1 cellular context compared by ENCODE assay signal in the genomic region with DNA sequence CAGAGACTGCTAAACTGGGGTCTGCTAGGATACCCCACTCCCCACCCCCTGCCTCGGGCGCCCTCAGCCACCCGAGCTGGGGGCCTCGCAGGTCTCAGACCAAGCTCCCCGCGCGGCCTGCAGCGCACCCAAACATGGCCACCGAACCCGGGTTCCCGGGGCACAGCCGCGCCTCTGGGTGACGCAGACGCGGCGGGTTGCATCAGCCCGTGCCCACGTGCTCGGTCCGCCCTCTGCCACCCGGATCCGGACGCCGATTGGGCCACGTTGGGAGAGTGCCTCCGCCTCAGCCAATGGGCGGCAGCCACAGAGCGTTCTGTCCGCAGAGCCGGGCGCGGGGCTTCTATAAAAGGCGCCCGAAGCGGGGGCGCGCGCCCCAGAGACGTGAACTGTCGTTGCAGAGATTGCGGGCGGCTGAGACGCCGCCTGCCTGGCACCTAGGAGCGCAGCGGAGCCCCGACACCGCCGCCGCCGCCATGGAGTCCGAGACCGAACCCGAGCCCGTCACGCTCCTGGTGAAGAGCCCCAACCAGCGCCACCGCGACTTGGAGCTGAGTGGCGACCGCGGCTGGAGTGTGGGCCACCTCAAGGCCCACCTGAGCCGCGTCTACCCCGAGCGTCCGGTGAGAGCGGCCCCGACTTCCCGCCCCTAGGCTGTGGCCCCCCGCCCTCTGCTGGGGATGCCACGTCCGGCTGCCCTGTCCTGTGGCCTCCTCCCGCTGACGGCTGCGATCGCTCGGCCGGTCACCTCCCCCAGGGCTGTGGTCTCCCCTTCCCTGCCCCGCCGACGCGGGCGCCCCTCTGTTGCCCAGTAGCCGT.
TF ChIP-seq lines count a peak whose summit lies in the region.

A gene with protein sequence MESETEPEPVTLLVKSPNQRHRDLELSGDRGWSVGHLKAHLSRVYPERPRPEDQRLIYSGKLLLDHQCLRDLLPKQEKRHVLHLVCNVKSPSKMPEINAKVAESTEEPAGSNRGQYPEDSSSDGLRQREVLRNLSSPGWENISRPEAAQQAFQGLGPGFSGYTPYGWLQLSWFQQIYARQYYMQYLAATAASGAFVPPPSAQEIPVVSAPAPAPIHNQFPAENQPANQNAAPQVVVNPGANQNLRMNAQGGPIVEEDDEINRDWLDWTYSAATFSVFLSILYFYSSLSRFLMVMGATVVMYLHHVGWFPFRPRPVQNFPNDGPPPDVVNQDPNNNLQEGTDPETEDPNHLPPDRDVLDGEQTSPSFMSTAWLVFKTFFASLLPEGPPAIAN (plus strand): TSS at position 374 of the 819 bp plus-strand sequence. CDS start 103 bp downstream, at position 477.

TF ChIP-seq in WTC11, 78 proteins besides CTCF, POLR2A, EP300 and RAD21 (continued from another document and continues in another):
- TF ChIP-seq, protein P1, sequence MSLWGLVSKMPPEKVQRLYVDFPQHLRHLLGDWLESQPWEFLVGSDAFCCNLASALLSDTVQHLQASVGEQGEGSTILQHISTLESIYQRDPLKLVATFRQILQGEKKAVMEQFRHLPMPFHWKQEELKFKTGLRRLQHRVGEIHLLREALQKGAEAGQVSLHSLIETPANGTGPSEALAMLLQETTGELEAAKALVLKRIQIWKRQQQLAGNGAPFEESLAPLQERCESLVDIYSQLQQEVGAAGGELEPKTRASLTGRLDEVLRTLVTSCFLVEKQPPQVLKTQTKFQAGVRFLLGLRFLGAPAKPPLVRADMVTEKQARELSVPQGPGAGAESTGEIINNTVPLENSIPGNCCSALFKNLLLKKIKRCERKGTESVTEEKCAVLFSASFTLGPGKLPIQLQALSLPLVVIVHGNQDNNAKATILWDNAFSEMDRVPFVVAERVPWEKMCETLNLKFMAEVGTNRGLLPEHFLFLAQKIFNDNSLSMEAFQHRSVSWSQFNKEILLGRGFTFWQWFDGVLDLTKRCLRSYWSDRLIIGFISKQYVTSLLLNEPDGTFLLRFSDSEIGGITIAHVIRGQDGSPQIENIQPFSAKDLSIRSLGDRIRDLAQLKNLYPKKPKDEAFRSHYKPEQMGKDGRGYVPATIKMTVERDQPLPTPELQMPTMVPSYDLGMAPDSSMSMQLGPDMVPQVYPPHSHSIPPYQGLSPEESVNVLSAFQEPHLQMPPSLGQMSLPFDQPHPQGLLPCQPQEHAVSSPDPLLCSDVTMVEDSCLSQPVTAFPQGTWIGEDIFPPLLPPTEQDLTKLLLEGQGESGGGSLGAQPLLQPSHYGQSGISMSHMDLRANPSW (CRISPR knock-in tag; conservative IDR thresholded peaks at IDR 0.05; ENCODE audit: low read depth), result no peak
- TF ChIP-seq ZNF219 (CRISPR knock-in tag; IDR thresholded peaks at IDR 0.05; ENCODE audit: borderline replicate concordance), result no peak
- TF ChIP-seq, protein P2, sequence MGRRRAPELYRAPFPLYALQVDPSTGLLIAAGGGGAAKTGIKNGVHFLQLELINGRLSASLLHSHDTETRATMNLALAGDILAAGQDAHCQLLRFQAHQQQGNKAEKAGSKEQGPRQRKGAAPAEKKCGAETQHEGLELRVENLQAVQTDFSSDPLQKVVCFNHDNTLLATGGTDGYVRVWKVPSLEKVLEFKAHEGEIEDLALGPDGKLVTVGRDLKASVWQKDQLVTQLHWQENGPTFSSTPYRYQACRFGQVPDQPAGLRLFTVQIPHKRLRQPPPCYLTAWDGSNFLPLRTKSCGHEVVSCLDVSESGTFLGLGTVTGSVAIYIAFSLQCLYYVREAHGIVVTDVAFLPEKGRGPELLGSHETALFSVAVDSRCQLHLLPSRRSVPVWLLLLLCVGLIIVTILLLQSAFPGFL (CRISPR knock-in tag; IDR thresholded peaks at IDR 0.05; ENCODE audit: borderline replicate concordance), result no peak
- TF ChIP-seq, protein P3, sequence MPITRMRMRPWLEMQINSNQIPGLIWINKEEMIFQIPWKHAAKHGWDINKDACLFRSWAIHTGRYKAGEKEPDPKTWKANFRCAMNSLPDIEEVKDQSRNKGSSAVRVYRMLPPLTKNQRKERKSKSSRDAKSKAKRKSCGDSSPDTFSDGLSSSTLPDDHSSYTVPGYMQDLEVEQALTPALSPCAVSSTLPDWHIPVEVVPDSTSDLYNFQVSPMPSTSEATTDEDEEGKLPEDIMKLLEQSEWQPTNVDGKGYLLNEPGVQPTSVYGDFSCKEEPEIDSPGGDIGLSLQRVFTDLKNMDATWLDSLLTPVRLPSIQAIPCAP (CRISPR knock-in tag; IDR thresholded peaks at IDR 0.05), result no peak
- peak; percentile 70; the same call in 1 of the 2 replicates for TF ChIP-seq ZNF121 (CRISPR knock-in tag; IDR thresholded peaks at IDR 0.05)
- TF ChIP-seq, protein P4, sequence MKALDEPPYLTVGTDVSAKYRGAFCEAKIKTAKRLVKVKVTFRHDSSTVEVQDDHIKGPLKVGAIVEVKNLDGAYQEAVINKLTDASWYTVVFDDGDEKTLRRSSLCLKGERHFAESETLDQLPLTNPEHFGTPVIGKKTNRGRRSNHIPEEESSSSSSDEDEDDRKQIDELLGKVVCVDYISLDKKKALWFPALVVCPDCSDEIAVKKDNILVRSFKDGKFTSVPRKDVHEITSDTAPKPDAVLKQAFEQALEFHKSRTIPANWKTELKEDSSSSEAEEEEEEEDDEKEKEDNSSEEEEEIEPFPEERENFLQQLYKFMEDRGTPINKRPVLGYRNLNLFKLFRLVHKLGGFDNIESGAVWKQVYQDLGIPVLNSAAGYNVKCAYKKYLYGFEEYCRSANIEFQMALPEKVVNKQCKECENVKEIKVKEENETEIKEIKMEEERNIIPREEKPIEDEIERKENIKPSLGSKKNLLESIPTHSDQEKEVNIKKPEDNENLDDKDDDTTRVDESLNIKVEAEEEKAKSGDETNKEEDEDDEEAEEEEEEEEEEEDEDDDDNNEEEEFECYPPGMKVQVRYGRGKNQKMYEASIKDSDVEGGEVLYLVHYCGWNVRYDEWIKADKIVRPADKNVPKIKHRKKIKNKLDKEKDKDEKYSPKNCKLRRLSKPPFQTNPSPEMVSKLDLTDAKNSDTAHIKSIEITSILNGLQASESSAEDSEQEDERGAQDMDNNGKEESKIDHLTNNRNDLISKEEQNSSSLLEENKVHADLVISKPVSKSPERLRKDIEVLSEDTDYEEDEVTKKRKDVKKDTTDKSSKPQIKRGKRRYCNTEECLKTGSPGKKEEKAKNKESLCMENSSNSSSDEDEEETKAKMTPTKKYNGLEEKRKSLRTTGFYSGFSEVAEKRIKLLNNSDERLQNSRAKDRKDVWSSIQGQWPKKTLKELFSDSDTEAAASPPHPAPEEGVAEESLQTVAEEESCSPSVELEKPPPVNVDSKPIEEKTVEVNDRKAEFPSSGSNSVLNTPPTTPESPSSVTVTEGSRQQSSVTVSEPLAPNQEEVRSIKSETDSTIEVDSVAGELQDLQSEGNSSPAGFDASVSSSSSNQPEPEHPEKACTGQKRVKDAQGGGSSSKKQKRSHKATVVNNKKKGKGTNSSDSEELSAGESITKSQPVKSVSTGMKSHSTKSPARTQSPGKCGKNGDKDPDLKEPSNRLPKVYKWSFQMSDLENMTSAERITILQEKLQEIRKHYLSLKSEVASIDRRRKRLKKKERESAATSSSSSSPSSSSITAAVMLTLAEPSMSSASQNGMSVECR (CRISPR knock-in tag; IDR thresholded peaks at IDR 0.05; ENCODE audit: borderline replicate concordance), result peak; percentile 73; the same call in 1 of the 2 replicates
- peak; percentile 100 for TF ChIP-seq GABPB1 (CRISPR knock-in tag; IDR thresholded peaks at IDR 0.05)
- peak; percentile 65; the same call in 1 of the 2 replicates for TF ChIP-seq TEAD1 (CRISPR knock-in tag; IDR thresholded peaks at IDR 0.05)
- no peak for TF ChIP-seq CBFB (CRISPR knock-in tag; IDR thresholded peaks at IDR 0.05; ENCODE audit: low read depth)
- no peak for TF ChIP-seq ZNF263 (CRISPR knock-in tag; IDR thresholded peaks at IDR 0.05; ENCODE audit: low read depth)
- TF ChIP-seq, protein P5, sequence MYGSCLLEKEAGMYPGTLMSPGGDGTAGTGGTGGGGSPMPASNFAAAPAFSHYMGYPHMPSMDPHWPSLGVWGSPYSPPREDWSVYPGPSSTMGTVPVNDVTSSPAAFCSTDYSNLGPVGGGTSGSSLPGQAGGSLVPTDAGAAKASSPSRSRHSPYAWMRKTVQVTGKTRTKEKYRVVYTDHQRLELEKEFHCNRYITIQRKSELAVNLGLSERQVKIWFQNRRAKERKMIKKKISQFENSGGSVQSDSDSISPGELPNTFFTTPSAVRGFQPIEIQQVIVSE (CRISPR knock-in tag; IDR thresholded peaks at IDR 0.05; ENCODE audit: borderline replicate concordance), result no peak
- TF ChIP-seq, protein P6, sequence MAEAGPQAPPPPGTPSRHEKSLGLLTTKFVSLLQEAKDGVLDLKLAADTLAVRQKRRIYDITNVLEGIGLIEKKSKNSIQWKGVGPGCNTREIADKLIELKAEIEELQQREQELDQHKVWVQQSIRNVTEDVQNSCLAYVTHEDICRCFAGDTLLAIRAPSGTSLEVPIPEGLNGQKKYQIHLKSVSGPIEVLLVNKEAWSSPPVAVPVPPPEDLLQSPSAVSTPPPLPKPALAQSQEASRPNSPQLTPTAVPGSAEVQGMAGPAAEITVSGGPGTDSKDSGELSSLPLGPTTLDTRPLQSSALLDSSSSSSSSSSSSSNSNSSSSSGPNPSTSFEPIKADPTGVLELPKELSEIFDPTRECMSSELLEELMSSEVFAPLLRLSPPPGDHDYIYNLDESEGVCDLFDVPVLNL (CRISPR knock-in tag; IDR thresholded peaks at IDR 0.05; ENCODE audit: borderline replicate concordance, low read depth), result no peak
- no peak for TF ChIP-seq SOX15 (CRISPR knock-in tag; IDR thresholded peaks at IDR 0.05)
- TF ChIP-seq, protein P7, sequence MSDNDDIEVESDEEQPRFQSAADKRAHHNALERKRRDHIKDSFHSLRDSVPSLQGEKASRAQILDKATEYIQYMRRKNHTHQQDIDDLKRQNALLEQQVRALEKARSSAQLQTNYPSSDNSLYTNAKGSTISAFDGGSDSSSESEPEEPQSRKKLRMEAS (CRISPR knock-in tag; IDR thresholded peaks at IDR 0.05), result peak; percentile 99
- TF ChIP-seq, protein P8, sequence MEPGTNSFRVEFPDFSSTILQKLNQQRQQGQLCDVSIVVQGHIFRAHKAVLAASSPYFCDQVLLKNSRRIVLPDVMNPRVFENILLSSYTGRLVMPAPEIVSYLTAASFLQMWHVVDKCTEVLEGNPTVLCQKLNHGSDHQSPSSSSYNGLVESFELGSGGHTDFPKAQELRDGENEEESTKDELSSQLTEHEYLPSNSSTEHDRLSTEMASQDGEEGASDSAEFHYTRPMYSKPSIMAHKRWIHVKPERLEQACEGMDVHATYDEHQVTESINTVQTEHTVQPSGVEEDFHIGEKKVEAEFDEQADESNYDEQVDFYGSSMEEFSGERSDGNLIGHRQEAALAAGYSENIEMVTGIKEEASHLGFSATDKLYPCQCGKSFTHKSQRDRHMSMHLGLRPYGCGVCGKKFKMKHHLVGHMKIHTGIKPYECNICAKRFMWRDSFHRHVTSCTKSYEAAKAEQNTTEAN (CRISPR knock-in tag; IDR thresholded peaks at IDR 0.05), result no peak
- TF ChIP-seq JUN (CRISPR knock-in tag; IDR thresholded peaks at IDR 0.05), result peak; percentile 78
- no peak for TF ChIP-seq ZNF317 (CRISPR knock-in tag; IDR thresholded peaks at IDR 0.05; ENCODE audit: borderline replicate concordance, low read depth)
- no peak for TF ChIP-seq SMAD3 (CRISPR knock-in tag; IDR thresholded peaks at IDR 0.05; ENCODE audit: borderline replicate concordance)
- TF ChIP-seq, protein P9, sequence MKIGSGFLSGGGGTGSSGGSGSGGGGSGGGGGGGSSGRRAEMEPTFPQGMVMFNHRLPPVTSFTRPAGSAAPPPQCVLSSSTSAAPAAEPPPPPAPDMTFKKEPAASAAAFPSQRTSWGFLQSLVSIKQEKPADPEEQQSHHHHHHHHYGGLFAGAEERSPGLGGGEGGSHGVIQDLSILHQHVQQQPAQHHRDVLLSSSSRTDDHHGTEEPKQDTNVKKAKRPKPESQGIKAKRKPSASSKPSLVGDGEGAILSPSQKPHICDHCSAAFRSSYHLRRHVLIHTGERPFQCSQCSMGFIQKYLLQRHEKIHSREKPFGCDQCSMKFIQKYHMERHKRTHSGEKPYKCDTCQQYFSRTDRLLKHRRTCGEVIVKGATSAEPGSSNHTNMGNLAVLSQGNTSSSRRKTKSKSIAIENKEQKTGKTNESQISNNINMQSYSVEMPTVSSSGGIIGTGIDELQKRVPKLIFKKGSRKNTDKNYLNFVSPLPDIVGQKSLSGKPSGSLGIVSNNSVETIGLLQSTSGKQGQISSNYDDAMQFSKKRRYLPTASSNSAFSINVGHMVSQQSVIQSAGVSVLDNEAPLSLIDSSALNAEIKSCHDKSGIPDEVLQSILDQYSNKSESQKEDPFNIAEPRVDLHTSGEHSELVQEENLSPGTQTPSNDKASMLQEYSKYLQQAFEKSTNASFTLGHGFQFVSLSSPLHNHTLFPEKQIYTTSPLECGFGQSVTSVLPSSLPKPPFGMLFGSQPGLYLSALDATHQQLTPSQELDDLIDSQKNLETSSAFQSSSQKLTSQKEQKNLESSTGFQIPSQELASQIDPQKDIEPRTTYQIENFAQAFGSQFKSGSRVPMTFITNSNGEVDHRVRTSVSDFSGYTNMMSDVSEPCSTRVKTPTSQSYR (CRISPR knock-in tag; IDR thresholded peaks at IDR 0.05), result no peak
- TF ChIP-seq TCF7 (CRISPR knock-in tag; IDR thresholded peaks at IDR 0.05; ENCODE audit: low read depth), result no peak
- no peak for TF ChIP-seq NFATC4 (CRISPR knock-in tag; IDR thresholded peaks at IDR 0.05)
- no peak for TF ChIP-seq FOXP1 (CRISPR knock-in tag; IDR thresholded peaks at IDR 0.05; ENCODE audit: borderline replicate concordance)
- TF ChIP-seq, protein P10, sequence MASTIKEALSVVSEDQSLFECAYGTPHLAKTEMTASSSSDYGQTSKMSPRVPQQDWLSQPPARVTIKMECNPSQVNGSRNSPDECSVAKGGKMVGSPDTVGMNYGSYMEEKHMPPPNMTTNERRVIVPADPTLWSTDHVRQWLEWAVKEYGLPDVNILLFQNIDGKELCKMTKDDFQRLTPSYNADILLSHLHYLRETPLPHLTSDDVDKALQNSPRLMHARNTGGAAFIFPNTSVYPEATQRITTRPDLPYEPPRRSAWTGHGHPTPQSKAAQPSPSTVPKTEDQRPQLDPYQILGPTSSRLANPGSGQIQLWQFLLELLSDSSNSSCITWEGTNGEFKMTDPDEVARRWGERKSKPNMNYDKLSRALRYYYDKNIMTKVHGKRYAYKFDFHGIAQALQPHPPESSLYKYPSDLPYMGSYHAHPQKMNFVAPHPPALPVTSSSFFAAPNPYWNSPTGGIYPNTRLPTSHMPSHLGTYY (CRISPR knock-in tag; IDR thresholded peaks at IDR 0.05), result no peak
- TF ChIP-seq, protein P11, sequence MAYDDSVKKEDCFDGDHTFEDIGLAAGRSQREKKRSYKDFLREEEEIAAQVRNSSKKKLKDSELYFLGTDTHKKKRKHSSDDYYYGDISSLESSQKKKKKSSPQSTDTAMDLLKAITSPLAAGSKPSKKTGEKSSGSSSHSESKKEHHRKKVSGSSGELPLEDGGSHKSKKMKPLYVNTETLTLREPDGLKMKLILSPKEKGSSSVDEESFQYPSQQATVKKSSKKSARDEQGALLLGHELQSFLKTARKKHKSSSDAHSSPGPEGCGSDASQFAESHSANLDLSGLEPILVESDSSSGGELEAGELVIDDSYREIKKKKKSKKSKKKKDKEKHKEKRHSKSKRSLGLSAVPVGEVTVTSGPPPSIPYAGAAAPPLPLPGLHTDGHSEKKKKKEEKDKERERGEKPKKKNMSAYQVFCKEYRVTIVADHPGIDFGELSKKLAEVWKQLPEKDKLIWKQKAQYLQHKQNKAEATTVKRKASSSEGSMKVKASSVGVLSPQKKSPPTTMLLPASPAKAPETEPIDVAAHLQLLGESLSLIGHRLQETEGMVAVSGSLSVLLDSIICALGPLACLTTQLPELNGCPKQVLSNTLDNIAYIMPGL (CRISPR knock-in tag; IDR thresholded peaks at IDR 0.05), result peak; percentile 76
- TF ChIP-seq ELF4 (CRISPR knock-in tag; IDR thresholded peaks at IDR 0.05; ENCODE audit: low read depth), result no peak
